Comparison of ENCODE assay signal across 9 cellular contexts in the genomic region with DNA sequence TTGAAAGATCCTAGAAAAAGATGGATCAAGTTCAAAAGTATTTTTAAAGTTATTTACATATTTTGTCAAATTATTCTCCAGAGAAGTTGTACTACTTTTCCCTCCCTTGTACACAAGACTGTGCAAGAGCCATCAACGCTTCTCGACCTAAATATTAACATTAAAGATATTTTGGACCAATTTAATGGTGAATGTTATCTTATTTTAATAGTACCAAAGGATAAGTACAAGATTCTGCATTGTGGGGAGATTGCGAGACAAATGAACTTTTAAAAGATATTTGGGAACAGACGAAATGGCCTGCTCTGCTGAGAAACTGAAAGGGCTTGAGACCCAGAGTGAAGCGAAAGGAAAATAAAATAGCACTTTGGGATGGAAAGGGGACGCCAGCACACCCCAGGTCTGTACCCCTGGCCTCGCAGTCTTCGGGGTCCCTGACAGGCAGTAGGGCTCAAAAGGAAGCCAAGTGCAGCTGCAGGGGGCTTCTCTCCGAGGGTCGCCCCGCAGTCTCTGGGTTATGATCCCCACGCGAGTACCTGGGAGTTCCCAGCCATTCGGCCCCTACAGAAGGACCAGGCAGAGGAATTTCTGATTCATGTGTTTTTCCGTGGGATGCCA.
DNase-seq lines count a peak whose midpoint lies in the region; ATAC-seq, FAIRE-seq and TF ChIP-seq lines count a peak whose summit lies in the region.
"Had no signal": no experiment of that assay in that cellular context is flagged by ENCODE, and none has a peak within 500 bp of the region (broad histone marks: within the 10 kb centered on the region; RNA-seq: fewer than 3 reads in every experiment).

No MANE protein-coding gene starts in this region.

- H3K9me2 ChIP-seq in PC-9 (ENCODE audit: insufficient read depth), result 0 out of 2 replicates have a peak, but pooled peaks cover 3% of the 10 kb centered on the region

- H3K4me2 ChIP-seq in PC-9, result peak overlapping the region; percentile 73

- POLR2A ChIA-PET in PC-9 (lab: Charles Lee; ENCODE audit: unreplicated experiment), result interaction anchor here (0.7 kb wide), 1 partner anchor 245 kb away, joined by 3 read pairs; no protein-coding TSS in a partner anchor

- peaks cover 3% of the 10 kb centered on the region for H3K4me1 Mint-ChIP-seq in activated T-cell treated with anti-CD3 and anti-CD28 coated beads, Interleukin-2, amount 50 U/mL, for 4 hours (ENCODE audit: low read depth)

- no peak for FAIRE-seq in HTR-8/SVneo (lab: Jason Lieb, UNC)

- TF ChIP-seq CTCF in PC-9 (conservative IDR thresholded peaks at IDR 0.05) (no peak), gastroesophageal sphincter (IDR thresholded peaks at IDR 0.05) (no peak)

- H3K9me3 ChIP-seq in PC-9 (ENCODE audit: insufficient read depth, low read depth) (no peaks in the 10 kb centered on the region), gastroesophageal sphincter (no peaks in the 10 kb centered on the region), subcutaneous abdominal adipose tissue (ENCODE audit: control insufficient read depth in 5 of 5, low read length in 5 of 5) (no peaks in the 10 kb centered on the region)

- no peaks in the 10 kb centered on the region for H3K9me3 Mint-ChIP-seq in activated T-cell treated with anti-CD3 and anti-CD28 coated beads, Interleukin-2, amount 50 U/mL, for 4 hours

- no TSS peak for BruUV-seq in PC-9 (replicated peaks; lab: Mats Ljungman, UMichigan)

- H3K4me1 ChIP-seq in PC-9 (replicated peaks; ENCODE audit: insufficient read depth) (peaks cover 8% of the 10 kb centered on the region), gastroesophageal sphincter (peaks cover 0 to 22% (median 5%) of the 10 kb centered on the region in 3 donors), subcutaneous abdominal adipose tissue (ENCODE audit: control insufficient read depth in 5 of 5, insufficient read depth in 5 of 5, low read length in 5 of 5) (peaks cover 0 to 24% (median 13%) of the 10 kb centered on the region in 5 donors)

- no peaks in the 10 kb centered on the region for H4K20me1 ChIP-seq in PC-9 (ENCODE audit: insufficient read depth)

- H3K36me3 ChIP-seq in PC-9 (ENCODE audit: low read depth), result no peaks in the 10 kb centered on the region
- no peaks in the 10 kb centered on the region for H3K36me3 ChIP-seq in gastroesophageal sphincter
- H3K36me3 ChIP-seq in subcutaneous abdominal adipose tissue (ENCODE audit: control insufficient read depth in 5 of 5, insufficient read depth in 5 of 5, low read length in 5 of 5), result no peaks in the 10 kb centered on the region

- WGBS in gastroesophageal sphincter (ENCODE audit: low coverage in 1 of 2), 2 donors, result 26 to 45% methylated on average over 8 to 15 of the region's 15 CpGs

- no peak for TF ChIP-seq EP300 in gastroesophageal sphincter (IDR thresholded peaks at IDR 0.05)

- H3K4me3 ChIP-seq in PC-9 (peak overlapping the region; percentile 74), gastroesophageal sphincter (peak overlapping the region; percentile 68 to 90), subcutaneous abdominal adipose tissue (ENCODE audit: low read depth in 1 of 5, low read length in 5 of 5) (peak overlapping the region; percentile 82 to 95 (median 91))

- H3K27me3 Mint-ChIP-seq in activated T-cell treated with anti-CD3 and anti-CD28 coated beads, Interleukin-2, amount 50 U/mL, for 4 hours (ENCODE audit: low read depth), result peaks cover 5% of the 10 kb centered on the region

- H3F3A ChIP-seq in PC-9 (ENCODE audit: insufficient read depth, low read depth), result no peaks in the 10 kb centered on the region

- TF ChIP-seq POLR2A in gastroesophageal sphincter (IDR thresholded peaks at IDR 0.05), result no peak

- ATAC-seq in activated T-cell treated with anti-CD3 and anti-CD28 coated beads, Interleukin-2, amount 50 U/mL, for 4 hours, result no peak
- no peak for ATAC-seq in gastroesophageal sphincter

- intact Hi-C loops in PC-9 (cut with micrococcal nuclease; ENCODE audit: unreplicated experiment), result loop anchor here (5.0 to 10.0 kb wide), 2 partner anchors 139 to 916 kb away; a partner anchor contains a TSS

- H3K27ac ChIP-seq in PC-9 (no peak overlapping the region), gastroesophageal sphincter (peak overlapping the region; percentile 72 to 88 (median 82)), subcutaneous abdominal adipose tissue (ENCODE audit: low read depth, low read length) (peak overlapping the region; percentile 70)

- peak overlapping the region; percentile 41 to 84 (median 68) for H3K9ac ChIP-seq in subcutaneous abdominal adipose tissue (ENCODE audit: low read length in 5 of 5)

- no peaks in the 10 kb centered on the region for H3K79me2 ChIP-seq in PC-9 (ENCODE audit: low read depth)

- peak overlapping the region; percentile 97 for H2AFZ ChIP-seq in PC-9

- no peaks in the 10 kb centered on the region for H3K27me3 ChIP-seq in PC-9 (ENCODE audit: insufficient read depth, low read depth)
- no peaks in the 10 kb centered on the region for H3K27me3 ChIP-seq in gastroesophageal sphincter
- no peaks in the 10 kb centered on the region for H3K27me3 ChIP-seq in subcutaneous abdominal adipose tissue (ENCODE audit: control insufficient read depth in 5 of 5, insufficient read depth in 4 of 5, low read length in 5 of 5)

- CTCF ChIA-PET in PC-9 (lab: Charles Lee), result interaction anchor here (0.6 kb wide), 1 partner anchor 314 kb away, joined by 5 read pairs; no protein-coding TSS in a partner anchor

- H3K4me3 Mint-ChIP-seq in activated T-cell treated with anti-CD3 and anti-CD28 coated beads, Interleukin-2, amount 50 U/mL, for 4 hours, result peak overlapping the region; percentile 59

- no peak for DNase-seq in activated T-cell treated with anti-CD3 and anti-CD28 coated beads, Interleukin-2, amount 50 U/mL, for 4 hours
- DNase-seq in activated T-cell treated with anti-CD3 and anti-CD28 coated beads, Interleukin-2, amount 50 U/mL, for 48 hours, result no peak
- DNase-seq in PC-9, result no peak
- DNase-seq in DMS53 treated with DMSO at 0.1 percent for 48 hours (lab: John Stamatoyannopoulos, UW; ENCODE audit: unreplicated experiment), result no peak
- DNase-seq in AG20443 (ENCODE audit: low spot score), result no peak
- DNase-seq in HTR-8/SVneo (ENCODE audit: insufficient read length, low spot score), result no peak
- DNase-seq: DND-41 had no signal

- no peaks in the 10 kb centered on the region for H3K36me3 Mint-ChIP-seq in activated T-cell treated with anti-CD3 and anti-CD28 coated beads, Interleukin-2, amount 50 U/mL, for 4 hours (ENCODE audit: insufficient read depth)
